ENCODE assay signal across 8 cellular contexts in the genomic region with DNA sequence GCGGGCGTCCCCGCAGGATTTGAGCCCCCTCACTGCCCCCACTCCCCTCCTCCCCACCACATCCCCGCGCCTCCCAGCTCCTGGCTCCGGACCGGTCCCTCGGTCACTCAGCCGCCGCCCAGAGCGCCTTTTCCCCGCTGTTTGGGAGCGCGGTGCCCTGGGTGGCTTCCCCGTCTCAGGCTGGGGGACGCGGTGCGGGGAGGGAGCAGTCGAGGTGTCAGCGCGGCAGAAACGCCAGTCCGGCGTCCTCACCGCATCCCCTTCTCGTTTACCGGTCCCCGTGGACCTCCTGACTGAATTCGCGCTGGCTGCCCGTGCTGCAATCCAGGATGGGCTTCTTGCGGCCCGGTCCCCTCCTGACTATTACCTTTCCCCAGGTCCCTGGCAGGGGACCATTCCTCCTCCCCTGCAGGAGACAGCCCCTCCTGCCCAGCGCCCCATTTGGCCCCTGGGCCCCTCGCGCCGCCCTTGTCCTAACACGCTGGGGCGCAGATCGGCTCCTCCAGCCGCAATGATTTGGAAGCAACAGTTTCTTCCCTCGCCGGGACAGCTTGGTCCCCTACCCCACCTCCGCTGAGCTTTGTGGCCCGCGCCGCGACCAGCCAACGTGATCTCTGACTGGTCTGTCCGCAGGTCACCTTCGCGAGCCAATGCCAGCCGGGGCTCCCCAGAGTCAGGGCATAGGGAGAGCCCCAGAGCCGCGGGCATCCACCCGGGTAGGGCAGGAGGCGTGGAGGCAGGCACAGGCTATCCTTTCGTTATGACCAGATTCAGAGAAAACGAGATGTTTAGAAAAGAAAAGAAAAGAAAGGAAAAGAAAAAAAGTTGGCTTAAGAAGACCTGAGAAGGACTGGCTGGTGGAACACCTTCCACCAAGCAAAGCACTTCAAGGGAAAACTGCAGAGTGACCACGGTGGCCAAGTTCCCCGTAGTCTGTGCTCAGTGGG. TPM values are rescaled to one million over a fixed set of nuclear protein-coding genes. Genes with fewer than 3 reads are reported as not detected.
DNase-seq lines count a peak whose midpoint lies in the region; ATAC-seq, FAIRE-seq and TF ChIP-seq lines count a peak whose summit lies in the region.

No MANE protein-coding gene starts in this region.

- intact Hi-C loops in Calu3 (cut with micrococcal nuclease; ENCODE audit: unreplicated experiment) (loop anchor here (10.0 kb wide), 1 partner anchor 60 kb away; no protein-coding TSS in a partner anchor), K562 (cut with micrococcal nuclease) (no loop called here)

- H3K4me3 Mint-ChIP-seq in Calu3 (ENCODE audit: low read depth, unreplicated experiment), result peak overlapping the region; percentile 79

- POLR2A ChIA-PET in K562 (lab: Yijun Ruan, JAX), result interaction anchor here (3.1 kb wide), 1 partner anchor 12 kb away, joined by 16 read pairs; no protein-coding TSS in a partner anchor
- POLR2A ChIA-PET in GM10248 (lab: Yijun Ruan, JAX), result interaction anchor here (0.6 to 1.4 kb wide), 4 partner anchors 22 to 196 kb away, joined by 3 to 13 read pairs (median 3); no protein-coding TSS in a partner anchor

- TF ChIP-seq RAD21 in K562 (CRISPR knock-in tag; conservative IDR thresholded peaks at IDR 0.05 in 1 of 2, IDR thresholded peaks at IDR 0.05 in 1 of 2), result no peak

- peaks cover 2% of the 10 kb centered on the region for H3K27me3 Mint-ChIP-seq in Calu3 (ENCODE audit: unreplicated experiment)

- H2AFZ ChIP-seq in KMS-11 (ENCODE audit: low read depth) (peak overlapping the region; percentile 60), K562 (ENCODE audit: low read depth, low read length) (peak overlapping the region; percentile 76; the same call in 1 of the 2 replicates)

- H3K27ac Mint-ChIP-seq in Calu3 (ENCODE audit: unreplicated experiment), result peak overlapping the region; percentile 12

- H3K4me1 Mint-ChIP-seq in Calu3 (ENCODE audit: low read depth, unreplicated experiment), result peaks cover 9% of the 10 kb centered on the region

- H3K27ac ChIP-seq in KMS-11, result no peak overlapping the region
- H3K27ac ChIP-seq in K562 (ENCODE audit: extremely low read depth, low read depth, low read length), result no peak overlapping the region
- H3K27ac ChIP-seq in temporal lobe (ENCODE audit: low read depth, low read length), result peak overlapping the region; percentile 36

- H3K4me1 ChIP-seq in KMS-11 (ENCODE audit: low read depth, poor library complexity, severe bottlenecking) (peaks cover 17% of the 10 kb centered on the region), K562 (replicated peaks in 1 of 2; ENCODE audit: control insufficient read depth in 2 of 2, insufficient read depth in 2 of 2, low read length in 2 of 2) (peaks cover 0 to 31% of the 10 kb centered on the region in 2 experiments; a peak in 2 of 5 replicates)

- H3K4me2 ChIP-seq in KMS-11, result peak overlapping the region; percentile 100
- peak overlapping the region; percentile 61 for H3K4me2 ChIP-seq in K562 (ENCODE audit: insufficient read depth, low read length)

- no peak for TF ChIP-seq CTCF in Calu3 (IDR thresholded peaks at IDR 0.05; ENCODE audit: unreplicated experiment)
- no peak for TF ChIP-seq CTCF in KMS-11 (conservative IDR thresholded peaks at IDR 0.05; ENCODE audit: low read depth, low read length)
- TF ChIP-seq CTCF in K562 (IDR thresholded peaks at IDR 0.05 in 2 of 3, conservative IDR thresholded peaks at IDR 0.05 in 1 of 3; ENCODE audit: insufficient read depth in 2 of 3, low read depth in 1 of 3, low read length in 3 of 3), result no peak
- no peak for TF ChIP-seq CTCF in GM10248 (IDR thresholded peaks at IDR 0.05; ENCODE audit: control extremely low read depth, extremely low read depth, low read depth, missing control alignments)

- peak; percentile 46 for FAIRE-seq in K562 (lab: Jason Lieb, UNC)

- peak; percentile 11 for ATAC-seq in K562
- ATAC-seq in left lobe of liver, result peak; percentile 35
- no peak for ATAC-seq in GM21529 (IDR thresholded peaks at IDR 0.05; ENCODE audit: unreplicated experiment)

- H4K20me1 ChIP-seq in KMS-11 (ENCODE audit: insufficient read depth) (no peaks in the 10 kb centered on the region), K562 (replicated peaks; ENCODE audit: control insufficient read depth, insufficient read depth, low read length) (peaks cover 7% of the 10 kb centered on the region)

- no peaks in the 10 kb centered on the region for H3K9me1 ChIP-seq in K562 (ENCODE audit: control insufficient read depth, insufficient read depth, low read length)

- H3K9me3 ChIP-seq in K562 (replicated peaks; ENCODE audit: control insufficient read depth, insufficient read depth, low read depth, low read length), result no peaks in the 10 kb centered on the region

- H3K79me2 ChIP-seq in KMS-11 (ENCODE audit: insufficient read depth, low read depth) (peaks cover 8% of the 10 kb centered on the region; the same call in 1 of the 2 replicates), K562 (ENCODE audit: control insufficient read depth, insufficient read depth, low read length) (no peaks in the 10 kb centered on the region)

- TSS peak; percentile 53 for BruUV-seq in Calu3 (replicated peaks; lab: Mats Ljungman, UMichigan)
- TSS peak; percentile 54 for BruUV-seq in K562 (replicated peaks; lab: Mats Ljungman, UMichigan)

- CTCF ChIA-PET in Calu3 (lab: Charles Lee), result interaction anchor here (0.6 kb wide), 1 partner anchor 69 kb away, joined by 3 read pairs; no protein-coding TSS in a partner anchor
- CTCF ChIA-PET in K562 (lab: Yijun Ruan, JAX; ENCODE audit: low intra/inter-chr PET ratio), result no interaction called here
- CTCF ChIA-PET in GM10248 (lab: Yijun Ruan, JAX), result interaction anchor here (1.4 to 6.1 kb wide), 3 partner anchors 12 to 71 kb away, joined by 4 to 42 read pairs (median 36); no protein-coding TSS in a partner anchor

- in situ Hi-C loops in K562 (cut with MboI) (no loop called here), KBM-7 (cut with MboI; ENCODE audit: low pct_unique_long_range_greater_than_20kb, low sequenced_read_pairs) (no loop called here)

- H3K27me3 ChIP-seq in KMS-11 (ENCODE audit: insufficient read depth, low read depth) (no peaks in the 10 kb centered on the region), K562 (ENCODE audit: control insufficient read depth in 2 of 2, insufficient read depth in 2 of 2, low read length in 2 of 2) (peaks cover 10 to 49% of the 10 kb centered on the region in 2 experiments; a peak in 4 of 5 replicates)

- H3K36me3 ChIP-seq in KMS-11 (ENCODE audit: insufficient read depth) (no peaks in the 10 kb centered on the region), K562 (ENCODE audit: control insufficient read depth, insufficient read depth, low read length) (no peaks in the 10 kb centered on the region)

- TF ChIP-seq POLR2A in K562 (conservative IDR thresholded peaks at IDR 0.05), result no peak

- no peak for TF ChIP-seq EP300 in K562 (IDR thresholded peaks at IDR 0.05; ENCODE audit: low read length)

- WGBS in K562 (ENCODE audit: insufficient coverage, low coverage, missing lambda C conversion rate), result 45% methylated on average over 52 of the region's 61 CpGs

- H3K9ac ChIP-seq in KMS-11, result peak overlapping the region; percentile 29; the same call in 1 of the 2 replicates
- H3K9ac ChIP-seq in K562 (ENCODE audit: insufficient read depth in 1 of 2, low read depth in 2 of 2, low read length in 2 of 2), result peak overlapping the region in 1 of 2 experiments; percentile 89; a peak in 1 of 4 replicates

- no peaks in the 10 kb centered on the region for H3K9me3 Mint-ChIP-seq in Calu3 (ENCODE audit: low read depth, unreplicated experiment)

- H3K4me3 ChIP-seq in KMS-11 (IDR thresholded peaks at IDR 0.05; ENCODE audit: insufficient read depth, low read depth, low read length), result peak overlapping the region; percentile 69
- H3K4me3 ChIP-seq in K562, result peak overlapping the region; percentile 51; the same call in 1 of the 2 replicates

- peaks cover 24% of the 10 kb centered on the region for H3K36me3 Mint-ChIP-seq in Calu3 (ENCODE audit: insufficient read depth, unreplicated experiment)

- DNase-seq in Calu3, result no peak
- peak in 2 of 4 experiments; percentile 20 to 31 for DNase-seq in K562 (ENCODE audit: extremely low read depth in 1 of 4, low spot score in 3 of 4)
- no peak for DNase-seq in left lobe of liver (ENCODE audit: low spot score)
- no peak for DNase-seq in GM10248 (ENCODE audit: extremely low spot score)
- no peak for DNase-seq in KBM-7

TF ChIP-seq in K562, 482 proteins besides CTCF, POLR2A, EP300 and RAD21 (continues in another document):
- TF ChIP-seq HOXB6 (CRISPR knock-in tag; IDR thresholded peaks at IDR 0.05; ENCODE audit: borderline replicate concordance), result no peak
- TF ChIP-seq, protein P1, sequence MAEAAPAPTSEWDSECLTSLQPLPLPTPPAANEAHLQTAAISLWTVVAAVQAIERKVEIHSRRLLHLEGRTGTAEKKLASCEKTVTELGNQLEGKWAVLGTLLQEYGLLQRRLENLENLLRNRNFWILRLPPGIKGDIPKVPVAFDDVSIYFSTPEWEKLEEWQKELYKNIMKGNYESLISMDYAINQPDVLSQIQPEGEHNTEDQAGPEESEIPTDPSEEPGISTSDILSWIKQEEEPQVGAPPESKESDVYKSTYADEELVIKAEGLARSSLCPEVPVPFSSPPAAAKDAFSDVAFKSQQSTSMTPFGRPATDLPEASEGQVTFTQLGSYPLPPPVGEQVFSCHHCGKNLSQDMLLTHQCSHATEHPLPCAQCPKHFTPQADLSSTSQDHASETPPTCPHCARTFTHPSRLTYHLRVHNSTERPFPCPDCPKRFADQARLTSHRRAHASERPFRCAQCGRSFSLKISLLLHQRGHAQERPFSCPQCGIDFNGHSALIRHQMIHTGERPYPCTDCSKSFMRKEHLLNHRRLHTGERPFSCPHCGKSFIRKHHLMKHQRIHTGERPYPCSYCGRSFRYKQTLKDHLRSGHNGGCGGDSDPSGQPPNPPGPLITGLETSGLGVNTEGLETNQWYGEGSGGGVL (CRISPR knock-in tag; IDR thresholded peaks at IDR 0.05), result no peak

RNA-seq across cellular contexts. Expression of a gene that starts 1.2 kb away (rescaled TPM):
- total RNA-seq in Calu3 (2022) (2.9 and 3.6 TPM in 2 replicates), K562 (2014; rRNA removed) (0.45 and 0.53 TPM in 2 replicates), K562 (2014; rRNA removed; fragmentation: Illumina TruSeq; extraction: Trizol) (0.38 and 0.40 TPM in 2 replicates), K562 (2015; rRNA removed; fragmentation: Illumina TruSeq; extraction: Trizol) (1.5 TPM in 2 replicates), K562 (2021) (1.3 and 1.7 TPM in 2 replicates), left lobe of liver (0.45 TPM), temporal lobe (3.0 TPM)
- total RNA-seq in K562 (2011; cell fraction: chromatin; rRNA removed; ENCODE audit: low replicate concordance), result 1.3 and 1.7 TPM in 2 replicates
- total RNA-seq in K562 (2011; cell fraction: nucleolus; rRNA removed), result 1.5 and 1.6 TPM in 2 replicates
- total RNA-seq in K562 (2011; cell fraction: nucleoplasm; rRNA removed), result 1.5 and 1.7 TPM in 2 replicates
- polyA plus RNA-seq in K562 (2011; rRNA removed) (0.08 and 0.17 TPM in 2 replicates), K562 (2014; fragmentation: Illumina TruSeq; extraction: Trizol) (0.43 and 0.54 TPM in 2 replicates), K562 (2014; fragmentation: Nextera tagmentation; extraction: Ambion mirVana) (under 1 TPM; 0.10 to 0.17 TPM), K562 (2014; rRNA removed) (0.16 and 0.33 TPM in 2 replicates)
- polyA plus RNA-seq in K562 (2011; cell fraction: cytosol; rRNA removed), result 0.15 and 0.21 TPM in 2 replicates
- polyA plus RNA-seq in K562 (2011; cell fraction: nucleus; rRNA removed), result 0.24 and 0.44 TPM in 2 replicates
- polyA plus RNA-seq in K562 (2012), result 1.5 and 3.9 TPM in 2 replicates
- 0.36 and 0.67 TPM in 2 replicates for polyA minus RNA-seq in K562 (2011; rRNA and poly(A)+ RNA removed)
- polyA minus RNA-seq in K562 (2011; cell fraction: cytosol; rRNA and poly(A)+ RNA removed), result 0.36 and 1.2 TPM in 2 replicates
- polyA minus RNA-seq in K562 (2011; cell fraction: nucleus; rRNA and poly(A)+ RNA removed), result 0.78 and 0.81 TPM in 2 replicates
